Comparison of ENCODE assay signal across 14 cellular contexts in genomic region chrX:154047266-154047665, GRCh38. TPM values are rescaled to one million over a fixed set of nuclear protein-coding genes. Genes with fewer than 3 reads are reported as not detected.
A peak's percentile ranks its signal among the peaks of the same experiment; 100 is the strongest.
DNase-seq lines count a peak whose midpoint lies in the region; ATAC-seq and TF ChIP-seq lines count a peak whose summit lies in the region.
"Had no signal": no experiment of that assay in that cellular context is flagged by ENCODE, and none has a peak within 500 bp of the region (broad histone marks: within the 10 kb centered on the region; RNA-seq: fewer than 3 reads in every experiment).

No MANE protein-coding gene starts in this region.

- H3K36me3 Mint-ChIP-seq in endothelial cell (ENCODE audit: low read depth, unreplicated experiment) (peaks cover 23% of the 10 kb centered on the region), osteocyte (ENCODE audit: unreplicated experiment) (peaks cover 7% of the 10 kb centered on the region)

- H3K27me3 ChIP-seq in SJSA1 (replicated peaks) (no peaks in the 10 kb centered on the region), tibial nerve (no peaks in the 10 kb centered on the region)

- peak overlapping the region; percentile 7 for H3K27ac Mint-ChIP-seq in endothelial cell (ENCODE audit: unreplicated experiment)
- peak overlapping the region; percentile 84 for H3K27ac Mint-ChIP-seq in osteocyte (ENCODE audit: unreplicated experiment)

- DNase-seq in SJSA1 (ENCODE audit: low read depth in 1 of 2, low spot score in 2 of 2) (no peak), endothelial cell (ENCODE audit: low spot score) (no peak), osteocyte (ENCODE audit: extremely low spot score, unreplicated experiment) (no peak), DMS114 treated with DMSO at 0.1 percent for 48 hours (lab: John Stamatoyannopoulos, UW; ENCODE audit: unreplicated experiment) (no peak), tibial nerve (ENCODE audit: low spot score in 2 of 2) (no peak), NCI-H1436 (lab: John Stamatoyannopoulos, UW) (no peak)
- DNase-seq: activated naive CD4-positive, alpha-beta T cell treated with anti-CD3 and anti-CD28 coated beads, Interleukin-2, amount 50 U/mL, for 16 hours; effector memory CD4-positive, alpha-beta T cell; NCI-H1048; NCI-H510A treated with DMSO at 0.1 percent for 48 hours had no signal

- H3K4me3 ChIP-seq in SJSA1 (no peak overlapping the region), tibial nerve (no peak overlapping the region)
- H3K4me3 ChIP-seq: skin epidermis had no signal

- peak overlapping the region; percentile 81 for H3K4me3 Mint-ChIP-seq in endothelial cell (ENCODE audit: unreplicated experiment)
- no peak overlapping the region for H3K4me3 Mint-ChIP-seq in osteocyte (ENCODE audit: unreplicated experiment)

- no peaks in the 10 kb centered on the region for H3K9me3 ChIP-seq in SJSA1 (replicated peaks)
- no peaks in the 10 kb centered on the region for H3K9me3 ChIP-seq in tibial nerve

- TF ChIP-seq CTCF in C4-2B (conservative IDR thresholded peaks at IDR 0.05) (no peak), endothelial cell (IDR thresholded peaks at IDR 0.05; ENCODE audit: unreplicated experiment) (no peak), osteocyte (IDR thresholded peaks at IDR 0.05) (no peak), tibial nerve (IDR thresholded peaks at IDR 0.05) (no peak)

- H3K27ac ChIP-seq in C4-2B (peak overlapping the region; percentile 83), SJSA1 (peak overlapping the region; percentile 27; the same call in 1 of the 2 replicates), tibial nerve (peak overlapping the region in 2 of 4 donors; percentile 21 to 76)

- H3K4me1 ChIP-seq in SJSA1 (replicated peaks) (peaks cover 17% of the 10 kb centered on the region), tibial nerve (peaks cover 0 to 99% (median 22%) of the 10 kb centered on the region in 4 donors)

- 17 to 29% methylated on average over 3 of the region's 3 CpGs for WGBS in tibial nerve, 2 donors

- no peak for TF ChIP-seq EP300 in tibial nerve (IDR thresholded peaks at IDR 0.05)

- no peak for TF ChIP-seq POLR2A in tibial nerve (IDR thresholded peaks at IDR 0.05)

- H3K27me3 Mint-ChIP-seq in endothelial cell (ENCODE audit: unreplicated experiment) (peaks cover 13% of the 10 kb centered on the region), osteocyte (ENCODE audit: unreplicated experiment) (no peaks in the 10 kb centered on the region)

- H3K4me1 Mint-ChIP-seq in endothelial cell (ENCODE audit: unreplicated experiment), result peaks cover 24% of the 10 kb centered on the region
- H3K4me1 Mint-ChIP-seq in osteocyte (ENCODE audit: unreplicated experiment), result peaks cover 62% of the 10 kb centered on the region

- ATAC-seq in HG02623 (IDR thresholded peaks at IDR 0.05; ENCODE audit: unreplicated experiment), result no peak
- ATAC-seq: activated CD4-positive, CD25-positive, alpha-beta regulatory T cell treated with anti-CD3 and anti-CD28 coated beads, Interleukin-2, amount 50 U/mL, for 24 hours had no signal

- H3K9me3 Mint-ChIP-seq in endothelial cell (ENCODE audit: unreplicated experiment) (no peaks in the 10 kb centered on the region), osteocyte (ENCODE audit: unreplicated experiment) (no peaks in the 10 kb centered on the region)

- H3K36me3 ChIP-seq in SJSA1, result peaks cover 4% of the 10 kb centered on the region
- no peaks in the 10 kb centered on the region for H3K36me3 ChIP-seq in tibial nerve

RNA-seq across cellular contexts. Expression of gene IRAK1, which starts 27.6 kb away (rescaled TPM):
- total RNA-seq in SJSA1 (2014; rRNA removed; shearing (Covaris generic)), result 70.7 and 81.3 TPM in 2 replicates
- total RNA-seq in endothelial cell (ENCODE audit: unreplicated experiment), result 89.9 TPM
- total RNA-seq in osteocyte, result 72.4 and 74.2 TPM in 2 replicates
- 100 to 1,000 TPM in 1 of 4 donors, 10 to 100 TPM in 3; 50.7 to 127 (median 64.4) TPM for total RNA-seq in tibial nerve

RNA-seq across cellular contexts. Expression of gene MECP2, which starts 50.3 kb away (rescaled TPM):
- 20.3 and 26.0 TPM in 2 replicates for total RNA-seq in SJSA1 (2014; rRNA removed; shearing (Covaris generic))
- total RNA-seq in endothelial cell (ENCODE audit: unreplicated experiment) (60.0 TPM), osteocyte (43.7 and 44.6 TPM in 2 replicates), tibial nerve (10 to 100 TPM; 71.6 to 96.5 (median 83.1) TPM)
